In genomic region chr6:53359088-53359842, GRCh38 we compare ENCODE assay signal across 8 cellular contexts. TPM values are rescaled to one million over a fixed set of nuclear protein-coding genes. Genes with fewer than 3 reads are reported as not detected.
DNase-seq lines count a peak whose midpoint lies in the region; ATAC-seq and TF ChIP-seq lines count a peak whose summit lies in the region.

No MANE protein-coding gene starts in this region.

- peak overlapping the region; percentile 81 for H2BK12ac ChIP-seq in trophoblast cell (ENCODE audit: low read length)

- H2BK5ac ChIP-seq in trophoblast cell (ENCODE audit: low read depth, low read length, poor library complexity) = peak overlapping the region; percentile 90

- TF ChIP-seq POLR2A in tibial nerve (IDR thresholded peaks at IDR 0.05) = peak; percentile 49 to 91

- peak overlapping the region; percentile 91 for H4K12ac ChIP-seq in trophoblast cell (ENCODE audit: low read depth, low read length)

- WGBS in adipose tissue, 3 donors = 0% methylated on average over 63 to 74 of the region's 74 CpGs
- WGBS in trophoblast cell (ENCODE audit: extremely low coverage, insufficient coverage, insufficient read length) = no CpG with 5 or more reads among the region's 74 CpGs
- 1% methylated on average over 51 to 53 of the region's 74 CpGs for WGBS in tibial nerve, 2 donors

- peak overlapping the region; percentile 96 for H3K14ac ChIP-seq in trophoblast cell (ENCODE audit: low read length)

- H3K9me3 ChIP-seq in trophoblast cell (ENCODE audit: insufficient read depth, low read depth, low read length) (peaks cover 4% of the 10 kb centered on the region), tibial nerve (no peaks in the 10 kb centered on the region)

- H3K27me3 ChIP-seq in trophoblast cell (ENCODE audit: insufficient read depth, low read length) = no peaks in the 10 kb centered on the region
- no peaks in the 10 kb centered on the region for H3K27me3 ChIP-seq in tibial nerve

- peak overlapping the region; percentile 38 for H3K9ac ChIP-seq in trophoblast cell (ENCODE audit: low read length)

- H3K27ac ChIP-seq in adipose tissue (ENCODE audit: low read depth, low read length) = peak overlapping the region; percentile 93
- peak overlapping the region; percentile 73 for H3K27ac ChIP-seq in trophoblast cell (ENCODE audit: low read depth, low read length)
- H3K27ac ChIP-seq in tibial nerve = peak overlapping the region; percentile 90 to 98 (median 96)

- peak overlapping the region; percentile 43 for H3K4ac ChIP-seq in trophoblast cell (ENCODE audit: low read depth, low read length)

- TF ChIP-seq EP300 in tibial nerve (IDR thresholded peaks at IDR 0.05) = peak; percentile 54 to 99

- H4K8ac ChIP-seq in trophoblast cell (ENCODE audit: low read depth, low read length) = peak overlapping the region; percentile 88

- TF ChIP-seq CTCF in GM12865 (IDR thresholded peaks at IDR 0.05; ENCODE audit: insufficient read depth, low read depth, low read length, missing control alignments) (no peak), tibial nerve (IDR thresholded peaks at IDR 0.05) (peak in 1 of 5 experiments; percentile 30)

- peak; percentile 98 for ATAC-seq in HG02642 (IDR thresholded peaks at IDR 0.05; ENCODE audit: poor library complexity, unreplicated experiment)

- peak overlapping the region; percentile 80 for H3K4me2 ChIP-seq in trophoblast cell (ENCODE audit: low read length)

- H2AFZ ChIP-seq in trophoblast cell (ENCODE audit: insufficient read depth, low read length, poor library complexity) = peak overlapping the region; percentile 89

- H3K4me3 ChIP-seq in GM12865 (ENCODE audit: low read depth, low read length) (peak overlapping the region; percentile 65), trophoblast cell (ENCODE audit: low read depth, low read length) (peak overlapping the region; percentile 76), tibial nerve (peak overlapping the region; percentile 53 to 80 (median 62))

- H3K79me2 ChIP-seq in trophoblast cell (ENCODE audit: control insufficient read depth, insufficient read depth, low read length, poor library complexity) = peaks cover 4% of the 10 kb centered on the region

- peaks cover 2 to 7% of the 10 kb centered on the region in 2 experiments for H3K4me1 ChIP-seq in trophoblast cell (ENCODE audit: control insufficient read depth in 1 of 2, insufficient read depth in 2 of 2, low read length in 2 of 2)
- H3K4me1 ChIP-seq in tibial nerve = peaks cover 0 to 24% (median 3%) of the 10 kb centered on the region in 4 donors

- H3K18ac ChIP-seq in trophoblast cell (ENCODE audit: low read length) = peak overlapping the region; percentile 99

- H3K79me1 ChIP-seq in trophoblast cell (ENCODE audit: low read length) = peaks cover 13% of the 10 kb centered on the region

- H4K91ac ChIP-seq in trophoblast cell (ENCODE audit: low read depth, low read length) = peak overlapping the region; percentile 95

- H3K36me3 ChIP-seq in trophoblast cell (ENCODE audit: control insufficient read depth in 1 of 2, insufficient read depth in 2 of 2, low read length in 2 of 2) (no peaks in the 10 kb centered on the region), tibial nerve (no peaks in the 10 kb centered on the region)

- H2BK120ac ChIP-seq in trophoblast cell (ENCODE audit: insufficient read depth, low read length, poor library complexity) = peak overlapping the region; percentile 95

- DNase-seq in GM12865 (ENCODE audit: low read depth) = peak; percentile 95
- DNase-seq in NCI-H1417 (lab: John Stamatoyannopoulos, UW) = peak; percentile 93 to 97 (median 95)
- DNase-seq in SW 1271 (lab: John Stamatoyannopoulos, UW) = peak; percentile 75 to 85
- DNase-seq in cardiac septum (ENCODE audit: low spot score) = peak; percentile 99
- DNase-seq in trophoblast cell = peak; percentile 86 to 91
- DNase-seq in tibial nerve (ENCODE audit: low spot score in 2 of 2) = peak; percentile 92 to 94

- H3K23ac ChIP-seq in trophoblast cell (ENCODE audit: low read length) = no peak overlapping the region

- H2AK5ac ChIP-seq in trophoblast cell (ENCODE audit: low read length) = peak overlapping the region; percentile 10

- intact Hi-C loops in cardiac septum (cut with DNase I) = loop anchor here (1.0 kb wide), 1 partner anchor 11 kb away; the partner anchor contains the start of gene ELOVL5

RNA-seq across cellular contexts. Expression of gene ELOVL5, which starts 10.5 kb away (rescaled TPM):
- polyA plus RNA-seq in adipose tissue = 100 to 1,000 TPM in 2 of 3 donors, 10 to 100 TPM in 1; 38.8 to 302 (median 104) TPM
- total RNA-seq in cardiac septum (37.6 TPM), tibial nerve (10 to 100 TPM; 58.4 to 97.0 (median 69.7) TPM)
- 73.6 and 77.0 TPM in 2 replicates for polyA plus RNA-seq in trophoblast cell (2013)

Comparison
In these comparisons a context has a peak if more than half of its experiments do, and no peak if none do; other contexts are left out.
1. Peak in every context shown above with its lines: DNase-seq, ATAC-seq, H3K4me3 ChIP-seq and H3K27ac ChIP-seq.